8 cellular contexts compared by ENCODE assay signal in the genomic region with DNA sequence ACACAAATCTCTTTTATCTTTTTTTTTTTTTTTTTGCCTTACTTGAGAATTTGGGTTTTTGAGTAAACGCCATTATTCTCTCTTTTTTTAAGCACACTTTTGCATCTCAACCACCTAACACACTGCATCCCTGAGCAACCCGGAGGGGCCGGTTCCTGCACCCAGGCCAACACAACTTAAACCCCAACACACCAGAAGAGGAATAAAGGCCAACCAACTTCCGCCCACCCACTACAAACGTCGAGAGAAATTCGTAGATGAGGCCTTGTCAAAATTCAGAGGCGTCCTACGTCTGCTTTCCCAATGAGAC. TPM values are rescaled to one million over a fixed set of nuclear protein-coding genes. Genes with fewer than 3 reads are reported as not detected.
DNase-seq lines count a peak whose midpoint lies in the region; ATAC-seq and TF ChIP-seq lines count a peak whose summit lies in the region.

No MANE protein-coding gene starts in this region.

- H3K27me3 Mint-ChIP-seq in activated naive CD8-positive, alpha-beta T cell treated with anti-CD3 and anti-CD28 coated beads, Interleukin-2, amount 10 ng/mL, durations not matched to agents 7 days and 5 days, result no peaks in the 10 kb centered on the region

- H3K4me3 ChIP-seq in AG09309 (ENCODE audit: control insufficient read depth, low read depth, low read length), result peak overlapping the region; percentile 86
- peak overlapping the region; percentile 36 for H3K4me3 ChIP-seq in HEK293 (ENCODE audit: low read depth, low read length)
- peak overlapping the region; percentile 43 for H3K4me3 ChIP-seq in kidney epithelial cell (ENCODE audit: low read depth, low read length)
- H3K4me3 ChIP-seq in thyroid gland (replicated peaks in 1 of 3), result peak overlapping the region in 2 of 3 donors; percentile 39 to 58

- intact Hi-C loops in thyroid gland (cut with DNase I), result loop anchor here (10.0 kb wide), 1 partner anchor 120 kb away; the partner anchor contains the start of gene RNF111
- intact Hi-C loops in posterior cingulate gyrus (cut with DNase I), result loop anchor here (10.0 kb wide), 1 partner anchor 120 kb away; the partner anchor contains the start of gene RNF111

- no peak for ATAC-seq in activated naive CD8-positive, alpha-beta T cell treated with anti-CD3 and anti-CD28 coated beads, Interleukin-2, amount 10 ng/mL, durations not matched to agents 7 days and 5 days (ENCODE audit: low read depth)
- no peak for ATAC-seq in GM21447 (IDR thresholded peaks at IDR 0.05; ENCODE audit: unreplicated experiment)

- H3K27ac Mint-ChIP-seq in activated naive CD8-positive, alpha-beta T cell treated with anti-CD3 and anti-CD28 coated beads, Interleukin-2, amount 10 ng/mL, durations not matched to agents 7 days and 5 days, result peak overlapping the region; percentile 99

- no peak for TF ChIP-seq POLR2A in thyroid gland (IDR thresholded peaks at IDR 0.05)

- H3K36me3 ChIP-seq in HEK293 (ENCODE audit: control insufficient read depth in 2 of 2, insufficient read depth in 1 of 2, low read length in 2 of 2), result peaks cover 24 to 30% of the 10 kb centered on the region in 2 experiments
- no peaks in the 10 kb centered on the region for H3K36me3 ChIP-seq in kidney epithelial cell (ENCODE audit: control insufficient read depth, insufficient read depth, low read length)
- no peaks in the 10 kb centered on the region for H3K36me3 ChIP-seq in thyroid gland

- H3K27me3 ChIP-seq in kidney epithelial cell (ENCODE audit: control insufficient read depth, insufficient read depth, low read length) (no peaks in the 10 kb centered on the region), thyroid gland (no peaks in the 10 kb centered on the region)

- H3K27ac ChIP-seq in HEK293 (ENCODE audit: extremely low read depth, low read depth, low read length) (peak overlapping the region; percentile 85; the same call in 1 of the 2 replicates), thyroid gland (no peak overlapping the region)

- no peak for DNase-seq in AG09309 (ENCODE audit: low read depth)
- DNase-seq in activated naive CD8-positive, alpha-beta T cell treated with anti-CD3 and anti-CD28 coated beads, Interleukin-2, amount 10 ng/mL, durations not matched to agents 7 days and 5 days, result peak; percentile 59
- DNase-seq in kidney epithelial cell (ENCODE audit: low read depth), result no peak
- DNase-seq in thyroid gland, result no peak
- no peak for DNase-seq in pons (ENCODE audit: low spot score)
- DNase-seq in posterior cingulate gyrus, result no peak

- no peaks in the 10 kb centered on the region for H3K9me3 ChIP-seq in HEK293 (ENCODE audit: control insufficient read depth, insufficient read depth, low read depth, low read length)
- H3K9me3 ChIP-seq in thyroid gland, result no peaks in the 10 kb centered on the region

- peaks cover 44% of the 10 kb centered on the region for H3K4me1 Mint-ChIP-seq in activated naive CD8-positive, alpha-beta T cell treated with anti-CD3 and anti-CD28 coated beads, Interleukin-2, amount 10 ng/mL, durations not matched to agents 7 days and 5 days

- peak overlapping the region; percentile 88 for H3K4me3 Mint-ChIP-seq in activated naive CD8-positive, alpha-beta T cell treated with anti-CD3 and anti-CD28 coated beads, Interleukin-2, amount 10 ng/mL, durations not matched to agents 7 days and 5 days

- CTCF ChIA-PET in HEK293 (lab: Yijun Ruan, JAX), result no interaction called here

- TF ChIP-seq CTCF in AG09309 (IDR thresholded peaks at IDR 0.05; ENCODE audit: control insufficient read depth, insufficient read depth, low read depth, low read length, missing control alignments), result no peak
- TF ChIP-seq CTCF in HEK293 (tag by site-specific recombination; IDR thresholded peaks at IDR 0.05), result no peak
- no peak for TF ChIP-seq CTCF in kidney epithelial cell (IDR thresholded peaks at IDR 0.05; ENCODE audit: insufficient read depth, low read length, poor library complexity, severe bottlenecking)
- no peak for TF ChIP-seq CTCF in thyroid gland (IDR thresholded peaks at IDR 0.05)

- H3K9me3 Mint-ChIP-seq in activated naive CD8-positive, alpha-beta T cell treated with anti-CD3 and anti-CD28 coated beads, Interleukin-2, amount 10 ng/mL, durations not matched to agents 7 days and 5 days, result no peaks in the 10 kb centered on the region

- POLR2A ChIA-PET in HEK293 (lab: Yijun Ruan, JAX), result no interaction called here
- POLR2A ChIA-PET in activated naive CD8-positive, alpha-beta T cell treated with anti-CD3 and anti-CD28 coated beads, Interleukin-2, amount 10 ng/mL, durations not matched to agents 7 days and 5 days (lab: Charles Lee), result interaction anchor here (1.0 kb wide), 1 partner anchor 16 kb away, joined by 3 read pairs; no protein-coding TSS in a partner anchor

- 0 to 1% methylated on average over 9 of the region's 9 CpGs for WGBS in thyroid gland, 2 donors

- peaks cover 34% of the 10 kb centered on the region for H3K36me3 Mint-ChIP-seq in activated naive CD8-positive, alpha-beta T cell treated with anti-CD3 and anti-CD28 coated beads, Interleukin-2, amount 10 ng/mL, durations not matched to agents 7 days and 5 days

- H3K4me1 ChIP-seq in HEK293 (ENCODE audit: control insufficient read depth, insufficient read depth, low read length), result no peaks in the 10 kb centered on the region
- no peaks in the 10 kb centered on the region for H3K4me1 ChIP-seq in thyroid gland

TF ChIP-seq in HEK293, 187 proteins besides CTCF, POLR2A, EP300 and RAD21 (continues in another document):
- TF ChIP-seq ZNF610 (tag by site-specific recombination; IDR thresholded peaks at IDR 0.05; ENCODE audit: borderline replicate concordance) (no peak), ZNF2 (tag by site-specific recombination; IDR thresholded peaks at IDR 0.05) (no peak), KLF7 (tag by site-specific recombination; IDR thresholded peaks at IDR 0.05; ENCODE audit: borderline replicate concordance) (no peak), ZNF830 (tag by site-specific recombination; IDR thresholded peaks at IDR 0.05; ENCODE audit: low read depth) (no peak), ZSCAN30 (tag by site-specific recombination; IDR thresholded peaks at IDR 0.05) (no peak), ZNF791 (tag by site-specific recombination; IDR thresholded peaks at IDR 0.05) (no peak), ZNF639 (tag by site-specific recombination; IDR thresholded peaks at IDR 0.05) (no peak), ZNF658 (tag by site-specific recombination; IDR thresholded peaks at IDR 0.05) (no peak), ZNF335 (tag by site-specific recombination; conservative IDR thresholded peaks at IDR 0.05) (peak; percentile 32), ZNF792 (tag by site-specific recombination; IDR thresholded peaks at IDR 0.05) (0 out of 2 replicates have a peak, but pooled peaks have one; percentile 30), ZNF280D (tag by site-specific recombination; IDR thresholded peaks at IDR 0.05) (no peak), ZNF596 (tag by site-specific recombination; IDR thresholded peaks at IDR 0.05) (no peak)

RNA-seq across cellular contexts. Expression of gene CCNB2, which starts 0.4 kb away (rescaled TPM):
- total RNA-seq in activated naive CD8-positive, alpha-beta T cell treated with anti-CD3 and anti-CD28 coated beads, Interleukin-2, amount 10 ng/mL, durations not matched to agents 7 days and 5 days, result 10 to 100 TPM; 72.1 to 75.9 TPM
- 12.8 and 15.8 TPM in 2 replicates for total RNA-seq in kidney epithelial cell
- total RNA-seq in thyroid gland, result 1 to 10 TPM; 1.1 to 2.1 (median 1.7) TPM

Comparison
In these comparisons a context has a peak if more than half of its experiments do, and no peak if none do; other contexts are left out.
1. H3K4me3 ChIP-seq: peak in every context shown above with its lines; median percentile 86 in AG09309; 48 in thyroid gland; 43 in kidney epithelial cell; 36 in HEK293.